ENCODE assay signal across 28 cellular contexts in the genomic region with DNA sequence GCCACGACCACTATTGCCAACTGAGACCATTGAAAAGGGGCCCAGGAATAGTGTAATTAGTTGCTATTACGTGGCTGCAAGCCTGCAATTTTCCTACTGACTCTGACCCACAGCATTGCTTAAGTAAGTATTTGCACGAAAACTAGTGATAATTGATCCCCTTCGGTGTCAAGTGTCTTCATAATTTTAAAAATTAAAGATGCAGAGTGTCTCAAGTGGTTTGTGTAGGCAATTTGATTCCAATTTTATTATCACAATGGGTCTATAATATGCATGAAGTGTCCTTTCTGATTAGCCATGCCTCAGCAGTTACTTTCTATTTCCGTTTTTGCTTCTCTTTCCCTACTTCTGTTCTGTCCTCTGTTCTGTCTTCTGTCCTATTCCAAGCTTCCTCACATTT.
"Had no signal": no experiment of that assay in that cellular context is flagged by ENCODE, and none has a peak within 500 bp of the region (broad histone marks: within the 10 kb centered on the region; RNA-seq: fewer than 3 reads in every experiment).

No MANE protein-coding gene starts in this region.

- H3K79me2 ChIP-seq: hepatocyte had no signal

- H3K27me3 Mint-ChIP-seq: activated CD4-positive, alpha-beta memory T cell treated with anti-CD3 and anti-CD28 coated beads, Interleukin-2, amount 10 ng/mL, durations not matched to agents 7 days and 5 days; activated CD4-positive, alpha-beta T cell treated with anti-CD3 and anti-CD28 coated beads, Interleukin-2, amount 10 ng/mL, durations not matched to agents 24 days and 14 days; activated naive CD4-positive, alpha-beta T cell treated with anti-CD3 and anti-CD28 coated beads, Interleukin-2, amount 10 ng/mL, durations not matched to agents 7 days and 5 days; activated naive CD8-positive, alpha-beta T cell treated with anti-CD3 and anti-CD28 coated beads, Interleukin-2, amount 10 ng/mL, durations not matched to agents 7 days and 5 days; activated T-cell treated with anti-CD3 and anti-CD28 coated beads, Interleukin-2, amount 50 U/mL, for 24 hours; effector memory CD8-positive, alpha-beta T cell; natural killer cell treated with Interleukin-12 subunit alpha and Interleukin-12 subunit beta and Interleukin-15 and Interleukin-18, amount 100 ng/mL, for 72 hours; stimulated activated naive CD8-positive, alpha-beta T cell treated with anti-CD3 and anti-CD28 coated beads, Interleukin-15, Interleukin-2, amounts not matched to agents 100 ng/mL and 50 ng/mL, for 24 hours had no signal

- H3K4me2 ChIP-seq: hepatocyte had no signal

- H3K4me3 Mint-ChIP-seq: activated CD4-positive, alpha-beta memory T cell treated with anti-CD3 and anti-CD28 coated beads, Interleukin-2, amount 10 ng/mL, durations not matched to agents 7 days and 5 days; activated CD4-positive, alpha-beta T cell treated with anti-CD3 and anti-CD28 coated beads, Interleukin-2, amount 10 ng/mL, durations not matched to agents 24 days and 14 days; activated naive CD4-positive, alpha-beta T cell treated with anti-CD3 and anti-CD28 coated beads, Interleukin-2, amount 10 ng/mL, durations not matched to agents 7 days and 5 days; activated naive CD8-positive, alpha-beta T cell treated with anti-CD3 and anti-CD28 coated beads, Interleukin-2, amount 10 ng/mL, durations not matched to agents 7 days and 5 days; activated T-cell treated with anti-CD3 and anti-CD28 coated beads, Interleukin-2, amount 50 U/mL, for 24 hours; effector memory CD8-positive, alpha-beta T cell; natural killer cell treated with Interleukin-12 subunit alpha and Interleukin-12 subunit beta and Interleukin-15 and Interleukin-18, amount 100 ng/mL, for 72 hours; stimulated activated effector memory CD8-positive, alpha-beta T cell treated with anti-CD3 and anti-CD28 coated beads, Interleukin-12 subunit alpha, Interleukin-12 subunit beta, amount 100 ng/mL, for 72 hours; stimulated activated naive CD8-positive, alpha-beta T cell treated with anti-CD3 and anti-CD28 coated beads, Interleukin-15, Interleukin-2, amounts not matched to agents 100 ng/mL and 50 ng/mL, for 24 hours had no signal

- H3K4me3 ChIP-seq: ascending aorta, gastrocnemius medialis, hepatocyte, mucosa of descending colon, right lobe of liver, thoracic aorta had no signal

- H3K4me1 ChIP-seq: ascending aorta, gastrocnemius medialis, right lobe of liver had no signal

- H2AFZ ChIP-seq: hepatocyte had no signal

- H3K36me3 Mint-ChIP-seq: activated naive CD4-positive, alpha-beta T cell treated with anti-CD3 and anti-CD28 coated beads, Interleukin-2, amount 10 ng/mL, durations not matched to agents 7 days and 5 days; activated naive CD8-positive, alpha-beta T cell treated with anti-CD3 and anti-CD28 coated beads, Interleukin-2, amount 10 ng/mL, durations not matched to agents 7 days and 5 days; natural killer cell treated with Interleukin-12 subunit alpha and Interleukin-12 subunit beta and Interleukin-15 and Interleukin-18, amount 100 ng/mL, for 72 hours; stimulated activated effector memory CD8-positive, alpha-beta T cell treated with anti-CD3 and anti-CD28 coated beads, Interleukin-12 subunit alpha, Interleukin-12 subunit beta, amount 100 ng/mL, for 72 hours had no signal

- H3K4me1 Mint-ChIP-seq: activated CD4-positive, alpha-beta T cell treated with anti-CD3 and anti-CD28 coated beads, Interleukin-2, amount 10 ng/mL, durations not matched to agents 24 days and 14 days; stimulated activated effector memory CD8-positive, alpha-beta T cell treated with anti-CD3 and anti-CD28 coated beads, Interleukin-12 subunit alpha, Interleukin-12 subunit beta, amount 100 ng/mL, for 72 hours had no signal

- H3K9me3 Mint-ChIP-seq: activated CD4-positive, alpha-beta memory T cell treated with anti-CD3 and anti-CD28 coated beads, Interleukin-2, amount 10 ng/mL, durations not matched to agents 7 days and 5 days; activated CD4-positive, alpha-beta T cell treated with anti-CD3 and anti-CD28 coated beads, Interleukin-2, amount 10 ng/mL, durations not matched to agents 24 days and 14 days; activated naive CD4-positive, alpha-beta T cell treated with anti-CD3 and anti-CD28 coated beads, Interleukin-2, amount 10 ng/mL, durations not matched to agents 7 days and 5 days; activated naive CD8-positive, alpha-beta T cell treated with anti-CD3 and anti-CD28 coated beads, Interleukin-2, amount 10 ng/mL, durations not matched to agents 7 days and 5 days; activated T-cell treated with anti-CD3 and anti-CD28 coated beads, Interleukin-2, amount 50 U/mL, for 24 hours; stimulated activated naive CD8-positive, alpha-beta T cell treated with anti-CD3 and anti-CD28 coated beads, Interleukin-15, Interleukin-2, amounts not matched to agents 100 ng/mL and 50 ng/mL, for 24 hours had no signal

- H3K27ac Mint-ChIP-seq: activated CD4-positive, alpha-beta memory T cell treated with anti-CD3 and anti-CD28 coated beads, Interleukin-2, amount 10 ng/mL, durations not matched to agents 7 days and 5 days; activated CD4-positive, alpha-beta T cell treated with anti-CD3 and anti-CD28 coated beads, Interleukin-2, amount 10 ng/mL, durations not matched to agents 24 days and 14 days; activated naive CD4-positive, alpha-beta T cell treated with anti-CD3 and anti-CD28 coated beads, Interleukin-2, amount 10 ng/mL, durations not matched to agents 7 days and 5 days; activated naive CD8-positive, alpha-beta T cell treated with anti-CD3 and anti-CD28 coated beads, Interleukin-2, amount 10 ng/mL, durations not matched to agents 7 days and 5 days; activated T-cell treated with anti-CD3 and anti-CD28 coated beads, Interleukin-2, amount 50 U/mL, for 24 hours; effector memory CD8-positive, alpha-beta T cell; natural killer cell treated with Interleukin-12 subunit alpha and Interleukin-12 subunit beta and Interleukin-15 and Interleukin-18, amount 100 ng/mL, for 72 hours; stimulated activated effector memory CD8-positive, alpha-beta T cell treated with anti-CD3 and anti-CD28 coated beads, Interleukin-12 subunit alpha, Interleukin-12 subunit beta, amount 100 ng/mL, for 72 hours; stimulated activated naive CD8-positive, alpha-beta T cell treated with anti-CD3 and anti-CD28 coated beads, Interleukin-15, Interleukin-2, amounts not matched to agents 100 ng/mL and 50 ng/mL, for 24 hours had no signal

- H3K9me3 ChIP-seq: ascending aorta, gastrocnemius medialis, mucosa of descending colon, right lobe of liver, thoracic aorta had no signal

- H3K27me3 ChIP-seq: ascending aorta, brain microvascular endothelial cell, gastrocnemius medialis, hepatocyte, right lobe of liver had no signal

- H3K27ac ChIP-seq: ascending aorta, brain microvascular endothelial cell, gastrocnemius medialis, hepatocyte, right lobe of liver, thoracic aorta had no signal

- H3K36me3 ChIP-seq: ascending aorta, brain microvascular endothelial cell, gastrocnemius medialis, right lobe of liver, thoracic aorta had no signal

- ATAC-seq: effector memory CD8-positive, alpha-beta T cell; gastrocnemius medialis; left ventricle myocardium superior; mucosa of descending colon; natural killer cell treated with Interleukin-12 subunit alpha and Interleukin-12 subunit beta and Interleukin-15 and Interleukin-18, amount 100 ng/mL, for 72 hours; right lobe of liver; stimulated activated effector memory CD8-positive, alpha-beta T cell treated with anti-CD3 and anti-CD28 coated beads, Interleukin-12 subunit alpha, Interleukin-12 subunit beta, amount 100 ng/mL, for 72 hours had no signal

- DNase-seq: activated CD4-positive, alpha-beta memory T cell treated with anti-CD3 and anti-CD28 coated beads, Interleukin-2, amount 10 ng/mL, durations not matched to agents 7 days and 5 days; activated CD4-positive, alpha-beta T cell treated with anti-CD3 and anti-CD28 coated beads, Interleukin-2, amount 10 ng/mL, durations not matched to agents 24 days and 14 days; activated CD4-positive, CD25-positive, alpha-beta regulatory T cell treated with anti-CD3 and anti-CD28 coated beads, Interleukin-2, amount 50 U/mL, for 72 hours; activated CD8-positive, alpha-beta memory T cell treated with anti-CD3 and anti-CD28 coated beads, Interleukin-2, amount 50 U/mL, for 48 hours; activated gamma-delta T cell; activated naive CD4-positive, alpha-beta T cell treated with anti-CD3 and anti-CD28 coated beads, Interleukin-2, amount 10 ng/mL, durations not matched to agents 7 days and 5 days; activated naive CD8-positive, alpha-beta T cell treated with anti-CD3 and anti-CD28 coated beads, Interleukin-2, amount 10 ng/mL, durations not matched to agents 7 days and 5 days; activated T-cell treated with anti-CD3 and anti-CD28 coated beads, Interleukin-2, amount 50 U/mL, for 24 hours; brain microvascular endothelial cell; cortex of kidney; effector memory CD8-positive, alpha-beta T cell; erythroblast; gastrocnemius medialis; glutamatergic neuron; islet precursor cell; left ventricle myocardium superior; mucosa of descending colon; posterior cingulate gyrus; right lobe of liver; stimulated activated CD4-positive, alpha-beta T cell treated with anti-CD3 and anti-CD28 coated beads, Interleukin-12 subunit alpha, Interleukin-12 subunit beta, amount 100 ng/mL, for 4 hours; stimulated activated CD4-positive, alpha-beta T cell treated with anti-CD3 and anti-CD28 coated beads, Interleukin-4, amount 100 ng/mL, for 24 hours; trophoblast cell had no signal
